In the genomic region with DNA sequence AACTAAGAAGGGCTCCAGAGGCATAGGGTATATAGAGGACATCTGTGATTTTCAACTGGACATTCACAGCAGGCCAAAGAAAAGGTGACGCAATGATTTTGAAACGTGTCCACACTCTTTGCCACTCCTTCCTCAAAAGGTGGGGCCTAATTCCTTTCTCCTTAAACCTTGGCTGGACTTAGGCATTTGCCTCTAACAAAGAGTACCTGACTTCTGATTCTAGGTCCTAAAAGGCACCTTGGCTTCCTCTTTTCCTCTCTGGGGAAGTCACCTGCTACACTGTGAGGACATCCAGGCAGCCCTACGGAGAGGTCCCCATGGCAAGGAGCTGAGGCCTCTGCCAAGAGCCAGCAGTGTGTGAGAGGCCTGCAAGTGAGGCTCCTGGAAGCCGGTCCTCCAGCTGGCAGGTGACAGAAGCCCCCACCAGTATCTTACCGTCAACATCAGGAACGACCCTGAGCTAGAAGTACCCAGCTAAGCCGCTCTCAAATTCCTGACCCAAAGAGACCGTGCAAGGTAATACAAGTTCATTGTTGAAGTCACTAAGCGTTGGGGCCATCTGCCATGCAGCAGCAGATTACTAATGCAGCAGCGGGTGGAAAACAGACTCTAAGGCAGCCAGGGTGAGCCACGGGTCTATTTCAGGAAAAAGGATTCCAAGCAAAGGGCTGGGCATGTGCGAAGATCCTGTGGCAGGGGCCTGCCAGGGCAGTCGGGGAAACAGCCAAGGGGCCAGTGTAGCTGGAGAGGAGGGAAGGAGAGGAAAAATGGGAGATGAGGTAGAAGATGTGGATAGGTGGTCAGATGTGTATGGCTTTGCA, we compare ENCODE assay signal across 18 cellular contexts. TPM values are rescaled to one million over a fixed set of nuclear protein-coding genes. Genes with fewer than 3 reads are reported as not detected.
DNase-seq lines count a peak whose midpoint lies in the region; FAIRE-seq and TF ChIP-seq lines count a peak whose summit lies in the region.
"Had no signal": no experiment of that assay in that cellular context is flagged by ENCODE, and none has a peak within 500 bp of the region (broad histone marks: within the 10 kb centered on the region; RNA-seq: fewer than 3 reads in every experiment).

No MANE protein-coding gene starts in this region.

- H3K36me3 ChIP-seq in HEK293 (ENCODE audit: control insufficient read depth in 2 of 2, insufficient read depth in 1 of 2, low read length in 2 of 2) (peaks cover 0 to 8% of the 10 kb centered on the region in 2 experiments; a peak in 1 of 3 replicates), bronchial epithelial cell (ENCODE audit: control insufficient read depth, insufficient read depth, low read length) (peaks cover 34% of the 10 kb centered on the region)

- no peaks in the 10 kb centered on the region for H3K9me3 Mint-ChIP-seq in nephron progenitor cell

- no peak for DNase-seq in bronchial epithelial cell (ENCODE audit: low read depth)
- no peak for DNase-seq in nephron progenitor cell
- no peak for DNase-seq in RCC 7860 (ENCODE audit: low spot score)
- no peak for DNase-seq in NCI-H2196 (lab: John Stamatoyannopoulos, UW; ENCODE audit: unreplicated experiment)
- DNase-seq in medulla oblongata (ENCODE audit: extremely low spot score): no peak
- no peak for DNase-seq in HTR-8/SVneo (ENCODE audit: insufficient read length, low spot score)
- DNase-seq: activated CD4-positive, alpha-beta T cell treated with anti-CD3 and anti-CD28 coated beads, Interleukin-2, amount 50 U/mL, for 4 hours; activated T-cell treated with anti-CD3 and anti-CD28 coated beads, Interleukin-2, amount 50 U/mL, for 48 hours; amniotic stem cell; DMS153; KG1; NCI-H1417; SK-N-SH; stimulated activated CD4-positive, alpha-beta T cell treated with anti-CD3 and anti-CD28 coated beads, Interleukin-15, amount 100 ng/mL, for 24 hours had no signal

- H3K4me3 ChIP-seq in HEK293 (ENCODE audit: low read depth, low read length): no peak overlapping the region
- no peak overlapping the region for H3K4me3 ChIP-seq in bronchial epithelial cell (ENCODE audit: low read depth, low read length)

- peaks cover 70% of the 10 kb centered on the region for H3K4me1 Mint-ChIP-seq in nephron progenitor cell

- peak overlapping the region; percentile 65 for H3K4me3 Mint-ChIP-seq in nephron progenitor cell

- FAIRE-seq in bronchial epithelial cell (lab: Jason Lieb, UNC) (peak; percentile 89), RCC 7860 (lab: Jason Lieb, UNC) (no peak), HTR-8/SVneo (lab: Jason Lieb, UNC) (no peak)
- FAIRE-seq: colon, keratinocyte had no signal

- peaks cover 4% of the 10 kb centered on the region for H3K4me1 ChIP-seq in HEK293 (ENCODE audit: control insufficient read depth, insufficient read depth, low read length)

- H3K36me3 Mint-ChIP-seq in nephron progenitor cell (ENCODE audit: low read depth): peaks cover 29% of the 10 kb centered on the region

- no peaks in the 10 kb centered on the region for H3K27me3 ChIP-seq in bronchial epithelial cell (ENCODE audit: control insufficient read depth, insufficient read depth, low read length)

- CTCF ChIA-PET in HEK293 (lab: Yijun Ruan, JAX): interaction anchor here (0.7 to 2.7 kb wide), 3 partner anchors 9 to 16 kb away, joined by 3 to 7 read pairs (median 7); no protein-coding TSS in a partner anchor

- POLR2A ChIA-PET in HEK293 (lab: Yijun Ruan, JAX): no interaction called here

- no peaks in the 10 kb centered on the region for H3K9me3 ChIP-seq in HEK293 (ENCODE audit: control insufficient read depth, insufficient read depth, low read depth, low read length)
- H3K9me3 ChIP-seq: SK-N-SH had no signal

- H3K27me3 Mint-ChIP-seq in nephron progenitor cell (ENCODE audit: low read depth, poor library complexity): peaks cover 3% of the 10 kb centered on the region

- no peak overlapping the region for H3K27ac Mint-ChIP-seq in nephron progenitor cell

- H3K27ac ChIP-seq in C4-2B (peak overlapping the region; percentile 7; the same call in 1 of the 2 replicates), HEK293 (ENCODE audit: extremely low read depth, low read depth, low read length) (no peak overlapping the region)

- no peak for TF ChIP-seq CTCF in C4-2B (conservative IDR thresholded peaks at IDR 0.05)
- TF ChIP-seq CTCF in HEK293 (tag by site-specific recombination; IDR thresholded peaks at IDR 0.05): no peak
- no peak for TF ChIP-seq CTCF in bronchial epithelial cell (IDR thresholded peaks at IDR 0.05; ENCODE audit: insufficient read depth, low read length, severe bottlenecking)
- TF ChIP-seq CTCF in nephron progenitor cell (IDR thresholded peaks at IDR 0.05): no peak

TF ChIP-seq in HEK293, 187 proteins besides CTCF, POLR2A, EP300 and RAD21:
- TF ChIP-seq ZNF423 (tag by site-specific recombination; IDR thresholded peaks at IDR 0.05) (no peak), ZNF121 (tag by site-specific recombination; IDR thresholded peaks at IDR 0.05) (no peak), ZNF623 (tag by site-specific recombination; IDR thresholded peaks at IDR 0.05) (peak; percentile 63), ZNF140 (tag by site-specific recombination; IDR thresholded peaks at IDR 0.05) (no peak), ZXDB (tag by site-specific recombination; IDR thresholded peaks at IDR 0.05) (no peak)

RNA-seq across cellular contexts. Expression of a gene that starts 7.4 kb away (rescaled TPM):
- 36.1 and 44.3 TPM in 2 replicates for total RNA-seq in bronchial epithelial cell

RNA-seq across cellular contexts. Expression of a gene that starts 41.2 kb away (rescaled TPM):
- total RNA-seq in bronchial epithelial cell: 11.3 and 19.1 TPM in 2 replicates

RNA-seq across cellular contexts. Expression of a gene that starts 43.7 kb away (rescaled TPM):
- 25.0 and 31.4 TPM in 2 replicates for total RNA-seq in bronchial epithelial cell
